8 cellular contexts compared by ENCODE assay signal in genomic region chr1:28359592-28360239, GRCh38. TPM values are rescaled to one million over a fixed set of nuclear protein-coding genes. Genes with fewer than 3 reads are reported as not detected.
A peak's percentile ranks its signal among the peaks of the same experiment; 100 is the strongest.
DNase-seq lines count a peak whose midpoint lies in the region; ATAC-seq and TF ChIP-seq lines count a peak whose summit lies in the region.

No MANE protein-coding gene starts in this region.

- H3K9me3 Mint-ChIP-seq in activated naive CD4-positive, alpha-beta T cell treated with anti-CD3 and anti-CD28 coated beads, Interleukin-2, amount 10 ng/mL, durations not matched to agents 7 days and 5 days, result no peaks in the 10 kb centered on the region

- H3K36me3 Mint-ChIP-seq in activated naive CD4-positive, alpha-beta T cell treated with anti-CD3 and anti-CD28 coated beads, Interleukin-2, amount 10 ng/mL, durations not matched to agents 7 days and 5 days, result no peaks in the 10 kb centered on the region

- peaks cover 18% of the 10 kb centered on the region for H3K27me3 Mint-ChIP-seq in activated naive CD4-positive, alpha-beta T cell treated with anti-CD3 and anti-CD28 coated beads, Interleukin-2, amount 10 ng/mL, durations not matched to agents 7 days and 5 days

- CTCF ChIA-PET in activated naive CD4-positive, alpha-beta T cell treated with anti-CD3 and anti-CD28 coated beads, Interleukin-2, amount 10 ng/mL, durations not matched to agents 7 days and 5 days (lab: Charles Lee), result interaction anchor here (0.5 to 3.5 kb wide), 24 partner anchors 9 to 838 kb away, joined by 3 to 31 read pairs (median 4); partner anchors contain the start of genes PHACTR4 and SESN2

- H3K9me3 ChIP-seq in heart right ventricle, result no peaks in the 10 kb centered on the region

- H3K27ac ChIP-seq in heart right ventricle, result no peak overlapping the region

- TF ChIP-seq CTCF in heart right ventricle (IDR thresholded peaks at IDR 0.05) (peak; percentile 42 to 79 (median 74)), retinal pigment epithelial cell (conservative IDR thresholded peaks at IDR 0.05; ENCODE audit: low read depth, low read length) (peak; percentile 68)

- peaks cover 3% of the 10 kb centered on the region for H3K4me1 Mint-ChIP-seq in activated naive CD4-positive, alpha-beta T cell treated with anti-CD3 and anti-CD28 coated beads, Interleukin-2, amount 10 ng/mL, durations not matched to agents 7 days and 5 days

- WGBS in heart right ventricle, 2 donors, result 44 to 47% methylated on average over 7 of the region's 7 CpGs

- peak in 2 of 8 donors; percentile 58 to 67 for ATAC-seq in heart right ventricle
- no peak for ATAC-seq in GM18519 (IDR thresholded peaks at IDR 0.05; ENCODE audit: low FRiP score, unreplicated experiment)
- ATAC-seq in GM21381 (IDR thresholded peaks at IDR 0.05; ENCODE audit: unreplicated experiment), result no peak

- intact Hi-C loops in heart right ventricle (cut with DNase I), result loop anchor here in 6 of 10 donors (2.0 to 10.0 kb wide), 6 partner anchors 53 to 518 kb away; no protein-coding TSS in a partner anchor

- no peak overlapping the region for H3K4me3 Mint-ChIP-seq in activated naive CD4-positive, alpha-beta T cell treated with anti-CD3 and anti-CD28 coated beads, Interleukin-2, amount 10 ng/mL, durations not matched to agents 7 days and 5 days

- H3K27me3 ChIP-seq in heart right ventricle, result no peaks in the 10 kb centered on the region

- no peak overlapping the region for H3K27ac Mint-ChIP-seq in activated naive CD4-positive, alpha-beta T cell treated with anti-CD3 and anti-CD28 coated beads, Interleukin-2, amount 10 ng/mL, durations not matched to agents 7 days and 5 days

- H3K4me3 ChIP-seq in heart right ventricle (no peak overlapping the region), retinal pigment epithelial cell (ENCODE audit: low read length) (no peak overlapping the region)

- H3K4me1 ChIP-seq in heart right ventricle, result peaks cover 0 to 5% (median 0%) of the 10 kb centered on the region in 9 donors

- peak; percentile 71 for DNase-seq in EH (ENCODE audit: low read depth)
- peak; percentile 76 for DNase-seq in NCI-H1092 treated with DMSO at 0.1 percent for 48 hours (lab: John Stamatoyannopoulos, UW)
- DNase-seq in SKM-1 treated with dmso at 0.1 percent for 144 hours (lab: John Stamatoyannopoulos, UW; ENCODE audit: unreplicated experiment), result peak; percentile 62
- DNase-seq in activated naive CD4-positive, alpha-beta T cell treated with anti-CD3 and anti-CD28 coated beads, Interleukin-2, amount 10 ng/mL, durations not matched to agents 7 days and 5 days, result peak; percentile 86
- DNase-seq in heart right ventricle, result peak; percentile 54 to 65
- DNase-seq in retinal pigment epithelial cell (ENCODE audit: low read depth), result no peak

- no peaks in the 10 kb centered on the region for H3K36me3 ChIP-seq in heart right ventricle

RNA-seq across cellular contexts. Expression of gene PHACTR4, which starts 9.8 kb away (rescaled TPM):
- total RNA-seq in heart right ventricle, result 10 to 100 TPM; 14.0 to 24.9 (median 18.5) TPM
- polyA plus RNA-seq in heart right ventricle, result 10 to 100 TPM; 17.0 to 36.1 TPM

RNA-seq across cellular contexts. Expression of gene MED18, which starts 30.9 kb away (rescaled TPM):
- 10 to 100 TPM in 6 of 10 donors, 1 to 10 TPM in 4; 6.5 to 13.9 (median 10.8) TPM for total RNA-seq in heart right ventricle
- polyA plus RNA-seq in heart right ventricle, result 10 to 100 TPM; 10.4 to 20.4 TPM
